21 cellular contexts compared by ENCODE assay signal in genomic region chr15:86316699-86317378, GRCh38.
DNase-seq lines count a peak whose midpoint lies in the region; ATAC-seq and TF ChIP-seq lines count a peak whose summit lies in the region.
"Had no signal": no experiment of that assay in that cellular context is flagged by ENCODE, and none has a peak within 500 bp of the region (broad histone marks: within the 10 kb centered on the region; RNA-seq: fewer than 3 reads in every experiment).

No MANE protein-coding gene starts in this region.

- CTCF ChIA-PET in A673 (lab: Charles Lee) = no interaction called here

- no peaks in the 10 kb centered on the region for H3K36me3 Mint-ChIP-seq in nephron progenitor cell (ENCODE audit: low read depth)
- H3K36me3 Mint-ChIP-seq: IgD-negative memory B cell, type B pancreatic cell had no signal

- intact Hi-C loops in A673 (cut with micrococcal nuclease; ENCODE audit: unreplicated experiment) = no loop called here

- H3K36me3 ChIP-seq in A673 (ENCODE audit: insufficient read depth, low read length, poor library complexity, severe bottlenecking) = no peaks in the 10 kb centered on the region
- H3K36me3 ChIP-seq: right atrium auricular region had no signal

- peak; percentile 18 for ATAC-seq in esophagus mucosa
- ATAC-seq: mucosa of descending colon; SK-N-SH treated with all-trans-retinoic acid at 6 μM for 48 hours; stimulated activated naive CD8-positive, alpha-beta T cell treated with anti-CD3 and anti-CD28 coated beads, Interleukin-15, amount 100 ng/mL, for 72 hours had no signal

- no TSS peak for BruUV-seq in A673 (replicated peaks; lab: Mats Ljungman, UMichigan)

- peak overlapping the region; percentile 80 for H3K27ac Mint-ChIP-seq in nephron progenitor cell
- H3K27ac Mint-ChIP-seq: IgD-negative memory B cell; stimulated activated naive CD8-positive, alpha-beta T cell treated with anti-CD3 and anti-CD28 coated beads, Interleukin-15, amount 100 ng/mL, for 72 hours; type B pancreatic cell had no signal

- H3K4me3 ChIP-seq in A673 (ENCODE audit: low read depth, low read length, poor library complexity, severe bottlenecking) = no peak overlapping the region
- H3K4me3 ChIP-seq: mucosa of descending colon, right atrium auricular region had no signal

- in situ Hi-C loops in KBM-7 (cut with MboI; ENCODE audit: low pct_unique_long_range_greater_than_20kb, low sequenced_read_pairs) = no loop called here

- no peaks in the 10 kb centered on the region for H3K9me3 Mint-ChIP-seq in nephron progenitor cell
- H3K9me3 Mint-ChIP-seq: type B pancreatic cell had no signal

- no peak overlapping the region for H3K27ac ChIP-seq in A673 (ENCODE audit: low read depth, low read length, poor library complexity, severe bottlenecking)

- H3K4me3 Mint-ChIP-seq in nephron progenitor cell = no peak overlapping the region
- H3K4me3 Mint-ChIP-seq: IgD-negative memory B cell; stimulated activated naive CD8-positive, alpha-beta T cell treated with anti-CD3 and anti-CD28 coated beads, Interleukin-15, amount 100 ng/mL, for 72 hours; type B pancreatic cell had no signal

- H3K27me3 ChIP-seq in A673 (replicated peaks; ENCODE audit: insufficient read depth, low read depth, low read length, poor library complexity) = no peaks in the 10 kb centered on the region
- H3K27me3 ChIP-seq: right atrium auricular region had no signal

- no peak for TF ChIP-seq CTCF in A673 (conservative IDR thresholded peaks at IDR 0.05; ENCODE audit: low read depth, low read length)
- no peak for TF ChIP-seq CTCF in nephron progenitor cell (IDR thresholded peaks at IDR 0.05)

- DNase-seq in A673 (ENCODE audit: low spot score) (peak; percentile 1), KBM-7 (peak; percentile 6), nephron progenitor cell (no peak), DMS79 (lab: John Stamatoyannopoulos, UW) (no peak), NCI-H510A treated with DMSO at 0.1 percent for 48 hours (lab: John Stamatoyannopoulos, UW) (no peak), KG1 (lab: John Stamatoyannopoulos, UW) (no peak), activated gamma-delta T cell treated with Interleukin-2 at 50 U/mL for 16 hours (no peak)
- DNase-seq: activated CD4-positive, alpha-beta T cell treated with anti-CD3 and anti-CD28 coated beads for 1 hour; activated effector memory CD4-positive, alpha-beta T cell treated with Interleukin-2 at 50 U/mL for 16 hours; effector memory CD4-positive, alpha-beta T cell; NCI-H187 treated with DMSO at 0.1 percent for 48 hours; NCI-H69; occipital lobe; stimulated activated naive CD8-positive, alpha-beta T cell treated with anti-CD3 and anti-CD28 coated beads, Interleukin-15, amount 100 ng/mL, for 72 hours; T1000 had no signal

- POLR2A ChIA-PET in A673 (lab: Charles Lee; ENCODE audit: low non-redundant PET) = no interaction called here

- no peaks in the 10 kb centered on the region for H3K27me3 Mint-ChIP-seq in nephron progenitor cell (ENCODE audit: low read depth, poor library complexity)
- H3K27me3 Mint-ChIP-seq: IgD-negative memory B cell had no signal

- peaks cover 15% of the 10 kb centered on the region for H3K4me1 Mint-ChIP-seq in nephron progenitor cell

- no peaks in the 10 kb centered on the region for H3K9me3 ChIP-seq in A673 (ENCODE audit: low read depth, low read length, poor library complexity, severe bottlenecking)
- H3K9me3 ChIP-seq: mucosa of descending colon, right atrium auricular region had no signal

- H3K4me1 ChIP-seq in A673 (ENCODE audit: insufficient read depth, low read length, poor library complexity, severe bottlenecking) = no peaks in the 10 kb centered on the region

Comparison
In these comparisons a context has a peak if more than half of its experiments do, and no peak if none do; other contexts are left out.
1. DNase-seq: peak in A673 (single experiment) and KBM-7 (single experiment); none in nephron progenitor cell (single experiment), DMS79 (single experiment), NCI-H510A treated with DMSO at 0.1 percent for 48 hours (single experiment), KG1 (single experiment) and activated gamma-delta T cell treated with Interleukin-2 at 50 U/mL for 16 hours (single experiment).